ENCODE assay signal across 17 cellular contexts in genomic region chr1:233599542-233600073, GRCh38. TPM values are rescaled to one million over a fixed set of nuclear protein-coding genes. Genes with fewer than 3 reads are reported as not detected.
DNase-seq lines count a peak whose midpoint lies in the region; ATAC-seq, FAIRE-seq and TF ChIP-seq lines count a peak whose summit lies in the region.
"Had no signal": no experiment of that assay in that cellular context is flagged by ENCODE, and none has a peak within 500 bp of the region (broad histone marks: within the 10 kb centered on the region; RNA-seq: fewer than 3 reads in every experiment).

No MANE protein-coding gene starts in this region.

- WGBS in K562 (ENCODE audit: insufficient coverage, low coverage, missing lambda C conversion rate): 61% methylated on average over 5 of the region's 5 CpGs

- H3K36me3 ChIP-seq in K562 (ENCODE audit: control insufficient read depth, insufficient read depth, low read length) (no peaks in the 10 kb centered on the region), neural progenitor cell (no peaks in the 10 kb centered on the region)
- H3K36me3 ChIP-seq: heart right ventricle had no signal

- H3K9ac ChIP-seq in K562 (ENCODE audit: insufficient read depth in 1 of 2, low read depth in 2 of 2, low read length in 2 of 2) (peak overlapping the region in 1 of 2 experiments; percentile 38; a peak in 1 of 4 replicates), neural progenitor cell (no peak overlapping the region)

- H3K27ac ChIP-seq in K562 (ENCODE audit: extremely low read depth, low read depth, low read length) (no peak overlapping the region), neural progenitor cell (no peak overlapping the region)
- H3K27ac ChIP-seq: heart right ventricle, RWPE1 had no signal

- no peak overlapping the region for H3K4me3 ChIP-seq in K562
- no peak overlapping the region for H3K4me3 ChIP-seq in neural progenitor cell
- H3K4me3 ChIP-seq: heart right ventricle, lung had no signal

- H3K9me3 Mint-ChIP-seq in activated CD8-positive, alpha-beta memory T cell treated with anti-CD3 and anti-CD28 coated beads, Interleukin-2, amount 10 ng/mL, durations not matched to agents 7 days and 5 days (ENCODE audit: low read depth): peaks cover 7% of the 10 kb centered on the region
- peaks cover 2% of the 10 kb centered on the region for H3K9me3 Mint-ChIP-seq in neural progenitor cell

- H3K4me1 Mint-ChIP-seq in activated CD8-positive, alpha-beta memory T cell treated with anti-CD3 and anti-CD28 coated beads, Interleukin-2, amount 10 ng/mL, durations not matched to agents 7 days and 5 days: peaks cover 26% of the 10 kb centered on the region
- peaks cover 3% of the 10 kb centered on the region for H3K4me1 Mint-ChIP-seq in neural progenitor cell

- TF ChIP-seq EP300 in K562 (IDR thresholded peaks at IDR 0.05; ENCODE audit: low read length): no peak

- ATAC-seq in activated CD8-positive, alpha-beta memory T cell treated with anti-CD3 and anti-CD28 coated beads, Interleukin-2, amount 10 ng/mL, durations not matched to agents 7 days and 5 days: peak; percentile 25
- peak; percentile 57 for ATAC-seq in GM21528 (IDR thresholded peaks at IDR 0.05; ENCODE audit: low FRiP score, unreplicated experiment)
- ATAC-seq in HG03159 (IDR thresholded peaks at IDR 0.05; ENCODE audit: unreplicated experiment): peak; percentile 40
- peak; percentile 62 for ATAC-seq in K562
- ATAC-seq: heart right ventricle had no signal

- no peak for FAIRE-seq in K562 (lab: Jason Lieb, UNC)
- FAIRE-seq: A204.1, TTC549 had no signal

- peaks cover 4% of the 10 kb centered on the region for H3K36me3 Mint-ChIP-seq in activated CD8-positive, alpha-beta memory T cell treated with anti-CD3 and anti-CD28 coated beads, Interleukin-2, amount 10 ng/mL, durations not matched to agents 7 days and 5 days
- no peaks in the 10 kb centered on the region for H3K36me3 Mint-ChIP-seq in neural progenitor cell
- H3K36me3 Mint-ChIP-seq: brain had no signal

- H3K79me2 ChIP-seq in K562 (ENCODE audit: control insufficient read depth, insufficient read depth, low read length) (no peaks in the 10 kb centered on the region), neural progenitor cell (ENCODE audit: low read depth) (no peaks in the 10 kb centered on the region)

- H2AFZ ChIP-seq in K562 (ENCODE audit: low read depth, low read length): no peak overlapping the region
- no peak overlapping the region for H2AFZ ChIP-seq in neural progenitor cell (replicated peaks)

- H3K4me1 ChIP-seq in K562 (replicated peaks in 1 of 2; ENCODE audit: control insufficient read depth in 2 of 2, insufficient read depth in 2 of 2, low read length in 2 of 2) (peaks cover 0 to 15% of the 10 kb centered on the region in 2 experiments; a peak in 3 of 5 replicates), neural progenitor cell (peaks cover 5% of the 10 kb centered on the region)
- H3K4me1 ChIP-seq: heart right ventricle had no signal

- CTCF ChIA-PET in activated CD8-positive, alpha-beta memory T cell treated with anti-CD3 and anti-CD28 coated beads, Interleukin-2, amount 10 ng/mL, durations not matched to agents 7 days and 5 days (lab: Charles Lee): interaction anchor here (0.9 kb wide), 1 partner anchor 235 kb away, joined by 3 read pairs; no protein-coding TSS in a partner anchor
- CTCF ChIA-PET in K562 (lab: Yijun Ruan, JAX; ENCODE audit: low intra/inter-chr PET ratio): no interaction called here

- H3K27me3 Mint-ChIP-seq in activated CD8-positive, alpha-beta memory T cell treated with anti-CD3 and anti-CD28 coated beads, Interleukin-2, amount 10 ng/mL, durations not matched to agents 7 days and 5 days: peaks cover 8% of the 10 kb centered on the region
- H3K27me3 Mint-ChIP-seq in neural progenitor cell (ENCODE audit: insufficient read depth, low read depth): peaks cover 3% of the 10 kb centered on the region

- no TSS peak for BruUV-seq in K562 (replicated peaks; lab: Mats Ljungman, UMichigan)

- H3K9me1 ChIP-seq in K562 (ENCODE audit: control insufficient read depth, insufficient read depth, low read length): no peaks in the 10 kb centered on the region

- TF ChIP-seq CTCF in K562 (IDR thresholded peaks at IDR 0.05 in 2 of 3, conservative IDR thresholded peaks at IDR 0.05 in 1 of 3; ENCODE audit: insufficient read depth in 2 of 3, low read depth in 1 of 3, low read length in 3 of 3) (no peak), neural progenitor cell (IDR thresholded peaks at IDR 0.05) (no peak)

- no peaks in the 10 kb centered on the region for H4K20me1 ChIP-seq in K562 (replicated peaks; ENCODE audit: control insufficient read depth, insufficient read depth, low read length)
- no peaks in the 10 kb centered on the region for H4K20me1 ChIP-seq in neural progenitor cell (ENCODE audit: low read depth)

- POLR2A ChIA-PET in K562 (lab: Yijun Ruan, JAX): interaction anchor here (1.8 kb wide), 1 partner anchor 9 kb away, joined by 5 read pairs; no protein-coding TSS in a partner anchor

- H3K27me3 ChIP-seq in K562 (ENCODE audit: control insufficient read depth in 2 of 2, insufficient read depth in 2 of 2, low read length in 2 of 2): no peaks in the 10 kb centered on the region
- H3K27me3 ChIP-seq in neural progenitor cell: no peaks in the 10 kb centered on the region
- H3K27me3 ChIP-seq: heart right ventricle had no signal

- in situ Hi-C loops in K562 (cut with MboI): no loop called here
- in situ Hi-C loops in ACHN (cut with HindIII; ENCODE audit: low pct_ligation_motif_present, low pct_unique_long_range_greater_than_20kb, low sequenced_read_pairs): no loop called here

- no peaks in the 10 kb centered on the region for H3K9me3 ChIP-seq in K562 (replicated peaks; ENCODE audit: control insufficient read depth, insufficient read depth, low read depth, low read length)
- H3K9me3 ChIP-seq in neural progenitor cell (ENCODE audit: low read depth): no peaks in the 10 kb centered on the region

- H3F3A ChIP-seq in neural progenitor cell (ENCODE audit: low read depth): no peaks in the 10 kb centered on the region

- no peak for TF ChIP-seq POLR2A in K562 (conservative IDR thresholded peaks at IDR 0.05)

- no peak for DNase-seq in activated CD8-positive, alpha-beta memory T cell treated with anti-CD3 and anti-CD28 coated beads, Interleukin-2, amount 10 ng/mL, durations not matched to agents 7 days and 5 days
- DNase-seq in activated CD8-positive, alpha-beta memory T cell treated with anti-CD3 and anti-CD28 coated beads, Interleukin-2, amount 50 U/mL, for 4 hours: no peak
- DNase-seq in K562 (ENCODE audit: extremely low read depth in 1 of 4, low spot score in 3 of 4) (no peak), neural progenitor cell (ENCODE audit: low spot score) (no peak), hepatic stellate cell (ENCODE audit: low spot score) (no peak), ACHN (no peak)
- DNase-seq: heart right ventricle, NCI-H446, occipital lobe had no signal

- intact Hi-C loops in K562 (cut with micrococcal nuclease): no loop called here

- H3K4me3 Mint-ChIP-seq in activated CD8-positive, alpha-beta memory T cell treated with anti-CD3 and anti-CD28 coated beads, Interleukin-2, amount 10 ng/mL, durations not matched to agents 7 days and 5 days: no peak overlapping the region
- H3K4me3 Mint-ChIP-seq in neural progenitor cell: no peak overlapping the region
- H3K4me3 Mint-ChIP-seq: brain; stimulated activated naive CD8-positive, alpha-beta T cell treated with anti-CD3 and anti-CD28 coated beads, Interleukin-15, Interleukin-2, amounts not matched to agents 100 ng/mL and 50 ng/mL, for 24 hours had no signal

- peak overlapping the region; percentile 56 for H3K27ac Mint-ChIP-seq in activated CD8-positive, alpha-beta memory T cell treated with anti-CD3 and anti-CD28 coated beads, Interleukin-2, amount 10 ng/mL, durations not matched to agents 7 days and 5 days
- H3K27ac Mint-ChIP-seq in neural progenitor cell: no peak overlapping the region
- H3K27ac Mint-ChIP-seq: brain had no signal

- TF ChIP-seq RAD21 in K562 (CRISPR knock-in tag; conservative IDR thresholded peaks at IDR 0.05 in 1 of 2, IDR thresholded peaks at IDR 0.05 in 1 of 2): no peak

- H3K4me2 ChIP-seq in K562 (ENCODE audit: insufficient read depth, low read length) (no peak overlapping the region), neural progenitor cell (no peak overlapping the region)

TF ChIP-seq in K562, 482 proteins besides CTCF, POLR2A, EP300 and RAD21 (continues in another document):
- no peak for TF ChIP-seq RBM17 (IDR thresholded peaks at IDR 0.05; ENCODE audit: borderline replicate concordance, low read depth, low read length)
- no peak for TF ChIP-seq RBM34 (IDR thresholded peaks at IDR 0.05; ENCODE audit: borderline replicate concordance, insufficient read depth, low read length)
- TF ChIP-seq NR1H2 (CRISPR knock-in tag; IDR thresholded peaks at IDR 0.05): no peak
- no peak for TF ChIP-seq DACH1 (IDR thresholded peaks at IDR 0.05; ENCODE audit: partially characterized antibody)
- no peak for TF ChIP-seq MEIS2 (IDR thresholded peaks at IDR 0.05; ENCODE audit: partially characterized antibody)
- TF ChIP-seq RB1 (IDR thresholded peaks at IDR 0.05; ENCODE audit: low read depth): no peak
- TF ChIP-seq BACH1 (tag; IDR thresholded peaks at IDR 0.05): no peak

RNA-seq across cellular contexts. Expression of gene KCNK1, which starts 14.3 kb away (rescaled TPM):
- total RNA-seq in activated CD8-positive, alpha-beta memory T cell treated with anti-CD3 and anti-CD28 coated beads, Interleukin-2, amount 10 ng/mL, durations not matched to agents 7 days and 5 days: 1 to 10 TPM in 1 of 2 experiments, under 1 TPM in 1; 0.61 to 1.5 TPM
- 25.8 and 31.2 TPM in 2 replicates for total RNA-seq in K562 (2011; cell fraction: chromatin; rRNA removed; ENCODE audit: low replicate concordance)
- total RNA-seq in K562 (2011; cell fraction: nucleolus; rRNA removed): 36.3 and 38.5 TPM in 2 replicates
- 34.2 and 46.4 TPM in 2 replicates for total RNA-seq in K562 (2011; cell fraction: nucleoplasm; rRNA removed)
- total RNA-seq in K562 (2014; rRNA removed): 6.0 and 6.7 TPM in 2 replicates
- 6.0 and 7.0 TPM in 2 replicates for total RNA-seq in K562 (2014; rRNA removed; fragmentation: Illumina TruSeq; extraction: Trizol)
- 4.1 and 4.7 TPM in 2 replicates for total RNA-seq in K562 (2015; rRNA removed; fragmentation: Illumina TruSeq; extraction: Trizol)
- total RNA-seq in K562 (2021): 9.4 and 9.8 TPM in 2 replicates
- 19.9 and 22.7 TPM in 2 replicates for polyA plus RNA-seq in K562 (2011; rRNA removed)
- 20.0 and 35.2 TPM in 2 replicates for polyA plus RNA-seq in K562 (2011; cell fraction: cytosol; rRNA removed)
- polyA plus RNA-seq in K562 (2011; cell fraction: nucleus; rRNA removed): 16.3 and 25.6 TPM in 2 replicates
- polyA plus RNA-seq in K562 (2012): 6.0 and 6.4 TPM in 2 replicates
- polyA plus RNA-seq in K562 (2014; fragmentation: Illumina TruSeq; extraction: Trizol): 7.4 and 9.3 TPM in 2 replicates
- 1 to 10 TPM; 3.1 to 3.5 TPM for polyA plus RNA-seq in K562 (2014; fragmentation: Nextera tagmentation; extraction: Ambion mirVana)
- 8.0 and 9.8 TPM in 2 replicates for polyA plus RNA-seq in K562 (2014; rRNA removed)
- polyA minus RNA-seq in K562 (2011; rRNA and poly(A)+ RNA removed): 19.6 and 25.5 TPM in 2 replicates
- polyA minus RNA-seq in K562 (2011; cell fraction: cytosol; rRNA and poly(A)+ RNA removed): 20.0 and 23.3 TPM in 2 replicates
- polyA minus RNA-seq in K562 (2011; cell fraction: nucleus; rRNA and poly(A)+ RNA removed): 16.6 and 19.1 TPM in 2 replicates
- 0.11 and 0.31 TPM in 2 replicates for total RNA-seq in neural progenitor cell (ENCODE audit: low replicate concordance)
